Comparison of ENCODE assay signal across 10 cellular contexts in genomic region chr17:9566739-9567138, GRCh38. TPM values are rescaled to one million over a fixed set of nuclear protein-coding genes. Genes with fewer than 3 reads are reported as not detected.
"Had no signal": no experiment of that assay in that cellular context is flagged by ENCODE, and none has a peak within 500 bp of the region (broad histone marks: within the 10 kb centered on the region; RNA-seq: fewer than 3 reads in every experiment).

No MANE protein-coding gene starts in this region.

RNA-seq across cellular contexts. Expression of gene CFAP52, which starts 9.7 kb away (rescaled TPM):
- total RNA-seq: left colon, mammary epithelial cell, mucosa of gallbladder, osteocyte, posterior vena cava, psoas muscle, spleen, ureter had no signal
- polyA plus RNA-seq: liver, mammary epithelial cell, small intestine, spleen had no signal
